In genomic region chr3:153974614-153975013, GRCh38 we compare ENCODE assay signal across 12 cellular contexts.
"Had no signal": no experiment of that assay in that cellular context is flagged by ENCODE, and none has a peak within 500 bp of the region (broad histone marks: within the 10 kb centered on the region; RNA-seq: fewer than 3 reads in every experiment).

No MANE protein-coding gene starts in this region.

- ATAC-seq: activated CD8-positive, alpha-beta T cell treated with anti-CD3 and anti-CD28 coated beads for 36 hours; activated T-cell treated with anti-CD3 and anti-CD28 coated beads, Interleukin-2, amount 50 U/mL, for 4 hours; gastroesophageal sphincter; heart right ventricle had no signal

- H3K27ac Mint-ChIP-seq: activated CD8-positive, alpha-beta T cell treated with anti-CD3 and anti-CD28 coated beads for 36 hours; activated naive CD4-positive, alpha-beta T cell treated with anti-CD3 and anti-CD28 coated beads, Interleukin-2, amount 50 U/mL, for 24 hours; mesothelial cell of epicardium had no signal

- DNase-seq: activated CD4-positive, alpha-beta T cell treated with anti-CD3 and anti-CD28 coated beads for 48 hours; activated CD8-positive, alpha-beta T cell treated with anti-CD3 and anti-CD28 coated beads for 36 hours; activated effector memory CD4-positive, alpha-beta T cell treated with anti-CD3 and anti-CD28 coated beads, Interleukin-2, amount 50 U/mL, for 16 hours; activated T-cell treated with anti-CD3 and anti-CD28 coated beads, Interleukin-2, amount 50 U/mL, for 4 hours; adrenal gland; heart right ventricle; ovary; stimulated activated CD4-positive, alpha-beta T cell treated with anti-CD3 and anti-CD28 coated beads, Interleukin-1b, Interleukin-23, amount 100 ng/mL, for 48 hours had no signal

- H3K4me1 Mint-ChIP-seq: activated naive CD4-positive, alpha-beta T cell treated with anti-CD3 and anti-CD28 coated beads, Interleukin-2, amount 50 U/mL, for 24 hours had no signal

- H3K36me3 Mint-ChIP-seq: activated naive CD4-positive, alpha-beta T cell treated with anti-CD3 and anti-CD28 coated beads, Interleukin-2, amount 50 U/mL, for 24 hours; mesothelial cell of epicardium had no signal

- H3K4me3 Mint-ChIP-seq: activated CD8-positive, alpha-beta T cell treated with anti-CD3 and anti-CD28 coated beads for 36 hours; activated naive CD4-positive, alpha-beta T cell treated with anti-CD3 and anti-CD28 coated beads, Interleukin-2, amount 50 U/mL, for 24 hours; activated T-cell treated with anti-CD3 and anti-CD28 coated beads, Interleukin-2, amount 50 U/mL, for 4 hours; mesothelial cell of epicardium had no signal

- H3K4me3 ChIP-seq: adrenal gland, gastroesophageal sphincter, heart right ventricle, lung, ovary had no signal

- H3K9me3 ChIP-seq: adrenal gland, gastroesophageal sphincter, heart right ventricle, ovary had no signal

- H3K36me3 ChIP-seq: adrenal gland, gastroesophageal sphincter, heart right ventricle, ovary had no signal

- H3K9me3 Mint-ChIP-seq: activated CD8-positive, alpha-beta T cell treated with anti-CD3 and anti-CD28 coated beads for 36 hours; activated naive CD4-positive, alpha-beta T cell treated with anti-CD3 and anti-CD28 coated beads, Interleukin-2, amount 50 U/mL, for 24 hours; activated T-cell treated with anti-CD3 and anti-CD28 coated beads, Interleukin-2, amount 50 U/mL, for 4 hours; mesothelial cell of epicardium had no signal

- H3K4me1 ChIP-seq: adrenal gland had no signal
